ENCODE assay signal across 7 cellular contexts in the genomic region with DNA sequence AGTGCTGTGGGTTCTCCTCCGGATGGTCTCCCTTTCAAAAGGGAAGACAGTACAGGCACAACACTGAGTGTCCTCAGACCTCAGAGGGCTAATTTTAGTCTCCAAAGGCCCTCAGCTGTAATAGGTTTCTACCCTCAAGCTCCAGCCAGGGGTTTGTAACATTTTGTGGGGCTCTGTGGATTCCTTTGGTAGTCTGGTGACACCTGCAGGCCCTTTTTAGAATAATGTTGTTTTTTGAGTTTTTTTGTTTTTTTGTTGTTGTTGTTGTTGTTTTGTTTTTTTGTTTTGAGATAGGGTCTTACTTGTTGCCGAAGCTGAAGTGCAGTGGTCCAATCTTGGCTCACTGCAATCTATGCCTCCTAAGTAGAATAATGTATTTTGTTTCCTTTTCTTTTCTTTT. TPM values are rescaled to one million over a fixed set of nuclear protein-coding genes. Genes with fewer than 3 reads are reported as not detected.
DNase-seq lines count a peak whose midpoint lies in the region; ATAC-seq, FAIRE-seq and TF ChIP-seq lines count a peak whose summit lies in the region.

No MANE protein-coding gene starts in this region.

- no peaks in the 10 kb centered on the region for H3K27me3 Mint-ChIP-seq in activated CD4-positive, alpha-beta memory T cell treated with anti-CD3 and anti-CD28 coated beads for 36 hours

- TF ChIP-seq CTCF in PC-9 (conservative IDR thresholded peaks at IDR 0.05) (peak; percentile 66), fibroblast of pulmonary artery (IDR thresholded peaks at IDR 0.05; ENCODE audit: low read length, missing control alignments) (peak; percentile 43), smooth muscle cell (IDR thresholded peaks at IDR 0.05; ENCODE audit: borderline replicate concordance, insufficient read depth, poor library complexity, severe bottlenecking) (peak; percentile 45)

- CTCF ChIA-PET in PC-9 (lab: Charles Lee): interaction anchor here (0.7 to 0.9 kb wide), 3 partner anchors 79 to 185 kb away, joined by 3 to 6 read pairs (median 4); no protein-coding TSS in a partner anchor
- CTCF ChIA-PET in activated CD4-positive, alpha-beta memory T cell treated with anti-CD3 and anti-CD28 coated beads for 36 hours (lab: Charles Lee): interaction anchor here (0.7 to 2.7 kb wide), 3 partner anchors 51 to 84 kb away, joined by 3 to 14 read pairs (median 9); no protein-coding TSS in a partner anchor

- no peaks in the 10 kb centered on the region for H3K9me3 Mint-ChIP-seq in activated CD4-positive, alpha-beta memory T cell treated with anti-CD3 and anti-CD28 coated beads for 36 hours

- H3K36me3 ChIP-seq in PC-9 (ENCODE audit: low read depth): no peaks in the 10 kb centered on the region
- H3K36me3 ChIP-seq in smooth muscle cell (ENCODE audit: low read depth): no peaks in the 10 kb centered on the region

- no peaks in the 10 kb centered on the region for H3K4me1 Mint-ChIP-seq in activated CD4-positive, alpha-beta memory T cell treated with anti-CD3 and anti-CD28 coated beads for 36 hours (ENCODE audit: low read depth)

- H3K4me2 ChIP-seq in PC-9 (no peak overlapping the region), smooth muscle cell (no peak overlapping the region)

- H3K4me3 ChIP-seq in PC-9 (no peak overlapping the region), fibroblast of pulmonary artery (replicated peaks; ENCODE audit: low read depth, low read length) (no peak overlapping the region), smooth muscle cell (no peak overlapping the region)

- H3K9ac ChIP-seq in smooth muscle cell (ENCODE audit: low read depth): no peak overlapping the region

- POLR2A ChIA-PET in PC-9 (lab: Charles Lee; ENCODE audit: unreplicated experiment): no interaction called here
- POLR2A ChIA-PET in activated CD4-positive, alpha-beta memory T cell treated with anti-CD3 and anti-CD28 coated beads for 36 hours (lab: Charles Lee): interaction anchor here (0.5 kb wide), 1 partner anchor 819 kb away, joined by 3 read pairs; no protein-coding TSS in a partner anchor

- no peaks in the 10 kb centered on the region for H3K9me2 ChIP-seq in PC-9 (ENCODE audit: insufficient read depth)

- H3K4me3 Mint-ChIP-seq in activated CD4-positive, alpha-beta memory T cell treated with anti-CD3 and anti-CD28 coated beads for 36 hours: no peak overlapping the region

- no peaks in the 10 kb centered on the region for H3F3A ChIP-seq in PC-9 (ENCODE audit: insufficient read depth, low read depth)
- H3F3A ChIP-seq in smooth muscle cell (ENCODE audit: low read depth): no peaks in the 10 kb centered on the region

- H3K27ac Mint-ChIP-seq in activated CD4-positive, alpha-beta memory T cell treated with anti-CD3 and anti-CD28 coated beads for 36 hours: no peak overlapping the region

- peaks cover 16% of the 10 kb centered on the region for H3K36me3 Mint-ChIP-seq in activated CD4-positive, alpha-beta memory T cell treated with anti-CD3 and anti-CD28 coated beads for 36 hours

- no peaks in the 10 kb centered on the region for H3K9me3 ChIP-seq in PC-9 (ENCODE audit: insufficient read depth, low read depth)
- H3K9me3 ChIP-seq in smooth muscle cell (replicated peaks; ENCODE audit: low read depth): no peaks in the 10 kb centered on the region

- FAIRE-seq in GM18507 (lab: Jason Lieb, UNC): peak; percentile 67

- H3K27me3 ChIP-seq in PC-9 (ENCODE audit: insufficient read depth, low read depth): no peaks in the 10 kb centered on the region
- H3K27me3 ChIP-seq in smooth muscle cell (ENCODE audit: low read depth): no peaks in the 10 kb centered on the region

- intact Hi-C loops in PC-9 (cut with micrococcal nuclease; ENCODE audit: unreplicated experiment): loop anchor here (1.0 to 2.0 kb wide), 2 partner anchors 78 to 285 kb away; no protein-coding TSS in a partner anchor
- intact Hi-C loops in activated CD4-positive, alpha-beta memory T cell treated with anti-CD3 and anti-CD28 coated beads for 36 hours (cut with micrococcal nuclease): loop anchor here (2.0 kb wide), 1 partner anchor 79 kb away; no protein-coding TSS in a partner anchor

- no peak overlapping the region for H2AFZ ChIP-seq in PC-9
- no peak overlapping the region for H2AFZ ChIP-seq in smooth muscle cell (ENCODE audit: low read depth)

- WGBS in smooth muscle cell (ENCODE audit: low lambda C conversion rate): 88% methylated on average over 2 of the region's 2 CpGs

- no peak for ATAC-seq in HG02588 (IDR thresholded peaks at IDR 0.05; ENCODE audit: unreplicated experiment)

- DNase-seq in GM18507 (ENCODE audit: extremely low spot score, insufficient read length, low read depth): no peak
- DNase-seq in PC-9: no peak
- DNase-seq in fibroblast of pulmonary artery (ENCODE audit: low read depth): peak; percentile 53
- DNase-seq in smooth muscle cell (lab: John Stamatoyannopoulos, UW; ENCODE audit: unreplicated experiment): no peak
- no peak for DNase-seq in activated CD4-positive, alpha-beta memory T cell treated with anti-CD3 and anti-CD28 coated beads for 36 hours
- DNase-seq in hepatic stellate cell (ENCODE audit: low spot score): no peak

- H3K79me2 ChIP-seq in PC-9 (ENCODE audit: low read depth) (no peaks in the 10 kb centered on the region), smooth muscle cell (ENCODE audit: low read depth) (no peaks in the 10 kb centered on the region)

- H3K27ac ChIP-seq in PC-9 (no peak overlapping the region), smooth muscle cell (ENCODE audit: low read depth) (no peak overlapping the region)

- H4K20me1 ChIP-seq in PC-9 (ENCODE audit: insufficient read depth): no peaks in the 10 kb centered on the region
- no peaks in the 10 kb centered on the region for H4K20me1 ChIP-seq in smooth muscle cell (ENCODE audit: low read depth)

- H3K4me1 ChIP-seq in PC-9 (replicated peaks; ENCODE audit: insufficient read depth) (no peaks in the 10 kb centered on the region), smooth muscle cell (ENCODE audit: low read depth) (no peaks in the 10 kb centered on the region)

- no TSS peak for BruUV-seq in PC-9 (replicated peaks; lab: Mats Ljungman, UMichigan)

RNA-seq across cellular contexts. Expression of a gene that starts 15.0 kb away (rescaled TPM):
- total RNA-seq in PC-9 (2021) (17.2 and 17.4 TPM in 2 replicates), smooth muscle cell (1.7 and 2.4 TPM in 2 replicates)
- polyA plus RNA-seq in smooth muscle cell: 5.0 and 8.8 TPM in 2 replicates
- 10 to 100 TPM; 12.2 to 14.0 TPM for total RNA-seq in activated CD4-positive, alpha-beta memory T cell treated with anti-CD3 and anti-CD28 coated beads for 36 hours

RNA-seq across cellular contexts. Expression of a gene that starts 34.5 kb away (rescaled TPM):
- 3.0 and 4.4 TPM in 2 replicates for total RNA-seq in PC-9 (2021)
- 5.5 and 7.1 TPM in 2 replicates for total RNA-seq in smooth muscle cell
- 3.9 and 5.4 TPM in 2 replicates for polyA plus RNA-seq in smooth muscle cell
- total RNA-seq in activated CD4-positive, alpha-beta memory T cell treated with anti-CD3 and anti-CD28 coated beads for 36 hours: 1 to 10 TPM; 5.4 to 6.1 TPM
